ENCODE assay signal across 8 cellular contexts in the genomic region with DNA sequence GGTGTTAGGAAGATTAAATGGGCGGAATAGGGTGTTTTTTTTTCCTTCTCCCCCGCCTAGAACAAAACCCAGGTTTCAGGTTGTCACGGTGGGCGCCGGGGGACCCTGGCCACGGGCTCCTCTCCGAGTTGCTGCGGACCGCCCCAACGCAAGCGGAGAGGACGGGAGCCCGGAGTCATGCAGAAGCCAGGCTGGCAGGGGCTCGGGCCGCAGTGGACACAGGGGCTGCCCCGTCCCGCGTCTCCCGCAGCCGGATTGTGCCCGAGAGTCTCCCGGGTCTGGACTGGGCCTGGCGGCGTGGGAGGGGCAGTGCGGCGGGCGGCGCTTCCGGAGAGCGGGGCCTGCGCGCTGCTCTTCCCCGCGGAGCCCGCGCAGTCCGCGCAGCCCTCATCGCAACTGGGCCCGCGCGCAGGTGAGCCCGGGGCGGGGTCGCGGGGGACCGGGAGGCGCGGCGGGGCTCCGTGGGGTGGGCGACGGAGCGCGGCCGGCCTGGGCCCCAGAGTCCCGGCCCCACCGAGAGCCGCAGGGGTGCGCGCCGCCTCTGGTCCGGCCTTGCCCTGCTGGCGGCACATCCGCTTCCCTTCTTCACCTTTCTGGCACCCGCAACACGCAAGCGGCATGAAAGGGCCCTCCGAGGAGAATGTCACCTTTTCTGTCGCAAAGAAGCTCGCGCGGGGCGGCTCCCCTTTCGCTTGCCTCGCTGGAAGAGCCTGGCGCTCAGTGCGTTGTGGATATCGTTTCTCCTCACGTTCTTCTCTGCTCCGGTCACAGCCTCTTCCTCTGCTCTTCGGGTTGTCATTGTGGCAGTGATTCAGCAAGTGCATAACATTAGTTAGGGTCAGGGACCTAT. TPM values are rescaled to one million over a fixed set of nuclear protein-coding genes. Genes with fewer than 3 reads are reported as not detected.
A peak's percentile ranks its signal among the peaks of the same experiment; 100 is the strongest.
DNase-seq lines count a peak whose midpoint lies in the region; ATAC-seq and TF ChIP-seq lines count a peak whose summit lies in the region.

A gene with protein sequence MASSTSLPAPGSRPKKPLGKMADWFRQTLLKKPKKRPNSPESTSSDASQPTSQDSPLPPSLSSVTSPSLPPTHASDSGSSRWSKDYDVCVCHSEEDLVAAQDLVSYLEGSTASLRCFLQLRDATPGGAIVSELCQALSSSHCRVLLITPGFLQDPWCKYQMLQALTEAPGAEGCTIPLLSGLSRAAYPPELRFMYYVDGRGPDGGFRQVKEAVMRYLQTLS (plus strand): TSS at position 352 of the 850 bp plus-strand sequence. CDS start 7,802 bp downstream, outside the sequence.

- peak within 1 kb of the TSS; percentile 94 for H3K27ac Mint-ChIP-seq in activated CD4-positive, alpha-beta T cell treated with anti-CD3 and anti-CD28 coated beads, Interleukin-2, amount 10 ng/mL, durations not matched to agents 24 days and 14 days

- TF ChIP-seq CTCF in colonic mucosa (IDR thresholded peaks at IDR 0.05), result no peak

- DNase-seq in SIG-M5 treated with dmso at 0.1 percent for 504 hours (lab: John Stamatoyannopoulos, UW; ENCODE audit: unreplicated experiment) (peak; percentile 55), SIG-M5 (lab: John Stamatoyannopoulos, UW) (no peak), NCI-H345 (lab: John Stamatoyannopoulos, UW) (peak; percentile 46), colonic mucosa (peak; percentile 77)
- DNase-seq in activated CD4-positive, alpha-beta T cell treated with anti-CD3 and anti-CD28 coated beads, Interleukin-2, amount 10 ng/mL, durations not matched to agents 24 days and 14 days, result peak; percentile 90
- DNase-seq in stimulated activated CD4-positive, alpha-beta T cell treated with anti-CD3 and anti-CD28 coated beads, Interleukin-2, amount 100 ng/mL, for 24 hours, result peak; percentile 62

- H3K36me3 Mint-ChIP-seq in activated CD4-positive, alpha-beta T cell treated with anti-CD3 and anti-CD28 coated beads, Interleukin-2, amount 10 ng/mL, durations not matched to agents 24 days and 14 days (ENCODE audit: low read depth), result peaks cover 17% of the 10 kb centered on the region

- no peaks in the 10 kb centered on the region for H3K27me3 ChIP-seq in colonic mucosa
- no peaks in the 10 kb centered on the region for H3K27me3 ChIP-seq in layer of hippocampus (ENCODE audit: control insufficient read depth, insufficient read depth, low read length)

- no peaks in the 10 kb centered on the region for H3K9me3 ChIP-seq in colonic mucosa

- no peaks in the 10 kb centered on the region for H3K27me3 Mint-ChIP-seq in activated CD4-positive, alpha-beta T cell treated with anti-CD3 and anti-CD28 coated beads, Interleukin-2, amount 10 ng/mL, durations not matched to agents 24 days and 14 days

- H3K9me3 Mint-ChIP-seq in activated CD4-positive, alpha-beta T cell treated with anti-CD3 and anti-CD28 coated beads, Interleukin-2, amount 10 ng/mL, durations not matched to agents 24 days and 14 days, result no peaks in the 10 kb centered on the region

- H3K4me3 ChIP-seq in colonic mucosa, result peak within 1 kb of the TSS; percentile 76

- peak within 1 kb of the TSS; percentile 60 to 90 for H3K9ac ChIP-seq in colonic mucosa (ENCODE audit: low read depth in 2 of 2, low read length in 2 of 2)

- H3K27ac ChIP-seq in colonic mucosa (peak within 1 kb of the TSS; percentile 95), layer of hippocampus (ENCODE audit: low read depth, low read length) (peak within 1 kb of the TSS; percentile 80)

- intact Hi-C loops in activated CD4-positive, alpha-beta T cell treated with anti-CD3 and anti-CD28 coated beads, Interleukin-2, amount 10 ng/mL, durations not matched to agents 24 days and 14 days (cut with micrococcal nuclease), result loop anchor here (1.0 to 2.0 kb wide), 3 partner anchors 14 to 72 kb away; a partner anchor contains a TSS
- intact Hi-C loops in colonic mucosa (cut with DNase I), result no loop called here

- ATAC-seq in HG02981 (IDR thresholded peaks at IDR 0.05; ENCODE audit: unreplicated experiment), result peak; percentile 52

- peaks cover 7% of the 10 kb centered on the region for H3K4me1 ChIP-seq in colonic mucosa

- H3K4me1 Mint-ChIP-seq in activated CD4-positive, alpha-beta T cell treated with anti-CD3 and anti-CD28 coated beads, Interleukin-2, amount 10 ng/mL, durations not matched to agents 24 days and 14 days, result peaks cover 31% of the 10 kb centered on the region

- H3K4me3 Mint-ChIP-seq in activated CD4-positive, alpha-beta T cell treated with anti-CD3 and anti-CD28 coated beads, Interleukin-2, amount 10 ng/mL, durations not matched to agents 24 days and 14 days, result peak within 1 kb of the TSS; percentile 98

- H3K36me3 ChIP-seq in colonic mucosa, result no peaks in the 10 kb centered on the region

RNA-seq across cellular contexts. Expression of the gene that starts here (rescaled TPM):
- total RNA-seq in activated CD4-positive, alpha-beta T cell treated with anti-CD3 and anti-CD28 coated beads, Interleukin-2, amount 10 ng/mL, durations not matched to agents 24 days and 14 days, result 11.4 and 12.0 TPM in 2 replicates
- total RNA-seq in colonic mucosa, result 10 to 100 TPM; 16.4 to 17.8 TPM
